ENCODE assay signal across 26 cellular contexts in the genomic region with DNA sequence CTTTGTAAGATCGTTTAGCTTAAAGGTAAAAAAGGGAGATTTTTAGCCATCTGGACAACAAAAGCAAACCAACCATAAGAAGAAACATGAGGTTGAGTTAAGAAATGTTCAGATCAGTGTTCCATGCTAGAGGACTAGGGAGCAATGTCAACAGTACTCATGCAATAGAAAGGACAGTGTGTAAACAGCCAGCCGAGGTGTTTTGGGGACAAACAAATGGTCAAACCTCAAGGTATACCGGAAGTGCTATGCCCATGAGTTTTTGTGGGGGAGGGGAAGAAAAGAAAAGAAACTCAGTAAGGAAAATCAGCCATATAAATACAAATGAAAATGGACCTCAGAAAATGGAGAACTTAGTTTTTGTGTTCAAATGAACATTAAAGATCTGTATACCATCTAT.
"Had no signal": no experiment of that assay in that cellular context is flagged by ENCODE, and none has a peak within 500 bp of the region (broad histone marks: within the 10 kb centered on the region; RNA-seq: fewer than 3 reads in every experiment).

No MANE protein-coding gene starts in this region.

- H3K4me3 ChIP-seq: coronary artery, esophagus squamous epithelium, heart right ventricle, lower lobe of right lung, neural progenitor cell, prostate gland, right atrium auricular region, skin epidermis, spleen, testis, tibial artery had no signal

- H3K27me3 Mint-ChIP-seq: effector memory CD8-positive, alpha-beta T cell; natural killer cell treated with Interleukin-12 subunit alpha and Interleukin-12 subunit beta and Interleukin-15 and Interleukin-18, amount 100 ng/mL, for 72 hours; stimulated activated memory B cell treated with anti-CD40 and anti-IgM and Interleukin-4, amounts not matched to agents 10 μg/mL and 1 μg/mL and 100 μg/mL, for 72 hours; type B pancreatic cell had no signal

- H2AFZ ChIP-seq: neural progenitor cell had no signal

- H3K4me2 ChIP-seq: neural progenitor cell had no signal

- H3K4me1 Mint-ChIP-seq: immature natural killer cell; neural progenitor cell; stimulated activated memory B cell treated with anti-CD40 and anti-IgM and Interleukin-4, amounts not matched to agents 10 μg/mL and 1 μg/mL and 100 μg/mL, for 72 hours had no signal

- H3K27me3 ChIP-seq: esophagus squamous epithelium, heart right ventricle, neural progenitor cell, right atrium auricular region, spleen, testis, tibial artery had no signal

- H3K36me3 Mint-ChIP-seq: neural progenitor cell; stimulated activated memory B cell treated with anti-CD40 and anti-IgM and Interleukin-4, amounts not matched to agents 10 μg/mL and 1 μg/mL and 100 μg/mL, for 72 hours; type B pancreatic cell had no signal

- H3K9me3 Mint-ChIP-seq: neural progenitor cell had no signal

- H3K9me3 ChIP-seq: esophagus squamous epithelium, lower lobe of right lung, prostate gland, testis, tibial artery had no signal

- DNase-seq: dermis blood vessel endothelial cell; effector memory CD8-positive, alpha-beta T cell; erythroblast; esophagus squamous epithelium; foreskin melanocyte; glutamatergic neuron; heart right ventricle; hypothalamus; immature natural killer cell; islet precursor cell; left ventricle myocardium superior; lower lobe of right lung; spleen; stimulated activated CD4-positive, alpha-beta T cell treated with anti-CD3 and anti-CD28 coated beads, Interleukin-4, amount 100 ng/mL, for 4 hours; stimulated activated naive CD8-positive, alpha-beta T cell treated with anti-CD3 and anti-CD28 coated beads, Interleukin-15, Interleukin-2, amounts not matched to agents 100 U/mL and 50 U/mL, for 24 hours; substantia nigra; testis; tibial artery had no signal

- H3K4me3 Mint-ChIP-seq: effector memory CD8-positive, alpha-beta T cell; immature natural killer cell; natural killer cell treated with Interleukin-12 subunit alpha and Interleukin-12 subunit beta and Interleukin-15 and Interleukin-18, amount 100 ng/mL, for 72 hours; neural progenitor cell; stimulated activated memory B cell treated with anti-CD40 and anti-IgM and Interleukin-4, amounts not matched to agents 10 μg/mL and 1 μg/mL and 100 μg/mL, for 72 hours; type B pancreatic cell had no signal

- H3K27ac ChIP-seq: coronary artery, esophagus squamous epithelium, heart right ventricle, lower lobe of right lung, neural progenitor cell, prostate gland, right atrium auricular region, skin epidermis, spleen, testis, tibial artery had no signal

- H3K36me3 ChIP-seq: esophagus squamous epithelium, heart right ventricle, lower lobe of right lung, neural progenitor cell, prostate gland, right atrium auricular region, spleen, tibial artery had no signal

- H3K4me1 ChIP-seq: esophagus squamous epithelium, heart right ventricle, lower lobe of right lung, neural progenitor cell, prostate gland, right atrium auricular region, spleen, testis, tibial artery had no signal

- ATAC-seq: effector memory CD8-positive, alpha-beta T cell; heart right ventricle; left ventricle myocardium superior; lower lobe of right lung; natural killer cell treated with Interleukin-12 subunit alpha and Interleukin-12 subunit beta and Interleukin-15 and Interleukin-18, amount 100 ng/mL, for 72 hours; stimulated activated memory B cell treated with anti-CD40 and anti-IgM and Interleukin-4, amounts not matched to agents 10 μg/mL and 1 μg/mL and 100 μg/mL, for 72 hours; stimulated activated naive CD8-positive, alpha-beta T cell treated with anti-CD3 and anti-CD28 coated beads, Interleukin-15, Interleukin-2, amounts not matched to agents 100 U/mL and 50 U/mL, for 24 hours had no signal

- H3K9ac ChIP-seq: neural progenitor cell had no signal

- H3K27ac Mint-ChIP-seq: effector memory CD8-positive, alpha-beta T cell; immature natural killer cell; natural killer cell treated with Interleukin-12 subunit alpha and Interleukin-12 subunit beta and Interleukin-15 and Interleukin-18, amount 100 ng/mL, for 72 hours; neural progenitor cell; stimulated activated memory B cell treated with anti-CD40 and anti-IgM and Interleukin-4, amounts not matched to agents 10 μg/mL and 1 μg/mL and 100 μg/mL, for 72 hours; type B pancreatic cell had no signal
